ENCODE assay signal across 8 cellular contexts in genomic region chr13:32537580-32538233, GRCh38. TPM values are rescaled to one million over a fixed set of nuclear protein-coding genes. Genes with fewer than 3 reads are reported as not detected.
DNase-seq lines count a peak whose midpoint lies in the region; ATAC-seq, FAIRE-seq and TF ChIP-seq lines count a peak whose summit lies in the region.

No MANE protein-coding gene starts in this region.

- DNase-seq in NCI-H1694 treated with DMSO at 0.1 percent for 48 hours (lab: John Stamatoyannopoulos, UW) (peak; percentile 12), NCI-H1694 (lab: John Stamatoyannopoulos, UW) (no peak), epithelial cell of esophagus (ENCODE audit: low read depth) (no peak), NCI-H2081 treated with DMSO at 0.1 percent for 48 hours (lab: John Stamatoyannopoulos, UW) (no peak), HTR-8/SVneo (ENCODE audit: insufficient read length, low spot score) (no peak)
- DNase-seq in activated CD8-positive, alpha-beta T cell treated with anti-CD3 and anti-CD28 coated beads for 36 hours: peak; percentile 64

- peak overlapping the region; percentile 99 for H3K27ac Mint-ChIP-seq in activated CD8-positive, alpha-beta T cell treated with anti-CD3 and anti-CD28 coated beads for 36 hours
- peak overlapping the region; percentile 98 to 99 (median 99) for H3K27ac Mint-ChIP-seq in nephron

- H3K4me1 Mint-ChIP-seq in activated CD8-positive, alpha-beta T cell treated with anti-CD3 and anti-CD28 coated beads for 36 hours (ENCODE audit: low read depth): peaks cover 48% of the 10 kb centered on the region
- H3K4me1 Mint-ChIP-seq in nephron: peaks cover 34% of the 10 kb centered on the region

- peak overlapping the region; percentile 99 for H3K27ac ChIP-seq in thymus (ENCODE audit: low read depth)

- peaks cover 51% of the 10 kb centered on the region for H3K36me3 Mint-ChIP-seq in activated CD8-positive, alpha-beta T cell treated with anti-CD3 and anti-CD28 coated beads for 36 hours (ENCODE audit: low read depth)
- peaks cover 52% of the 10 kb centered on the region for H3K36me3 Mint-ChIP-seq in nephron (ENCODE audit: low read depth)

- no peak for TF ChIP-seq CTCF in activated CD8-positive, alpha-beta T cell treated with anti-CD3 and anti-CD28 coated beads for 36 hours (IDR thresholded peaks at IDR 0.05)
- TF ChIP-seq CTCF in epithelial cell of esophagus (IDR thresholded peaks at IDR 0.05; ENCODE audit: insufficient read depth, low read depth, low read length, missing control alignments) (no peak), nephron (IDR thresholded peaks at IDR 0.05; ENCODE audit: unreplicated experiment in 3 of 3) (no peak)

- H3K4me3 Mint-ChIP-seq in activated CD8-positive, alpha-beta T cell treated with anti-CD3 and anti-CD28 coated beads for 36 hours: peak overlapping the region; percentile 99
- H3K4me3 Mint-ChIP-seq in nephron: peak overlapping the region; percentile 99 to 100 (median 99)

- ATAC-seq in activated CD8-positive, alpha-beta T cell treated with anti-CD3 and anti-CD28 coated beads for 36 hours: no peak

- 34% methylated on average over 25 of the region's 25 CpGs for WGBS in thymus

- POLR2A ChIA-PET in activated CD8-positive, alpha-beta T cell treated with anti-CD3 and anti-CD28 coated beads for 36 hours (lab: Charles Lee): interaction anchor here (0.7 to 1.4 kb wide), 6 partner anchors 18 to 229 kb away, joined by 3 to 5 read pairs (median 4); partner anchors contain the start of genes BRCA2, N4BP2L1 and ZAR1L

- H3K36me3 ChIP-seq in thymus (ENCODE audit: control insufficient read depth, insufficient read depth): peaks cover 3% of the 10 kb centered on the region

- no peak for FAIRE-seq in HTR-8/SVneo (lab: Jason Lieb, UNC)

- CTCF ChIA-PET in activated CD8-positive, alpha-beta T cell treated with anti-CD3 and anti-CD28 coated beads for 36 hours (lab: Charles Lee): interaction anchor here (1.0 to 1.8 kb wide), 8 partner anchors 9 to 113 kb away, joined by 3 to 6 read pairs (median 4); partner anchors contain the start of gene PDS5B

- H3K4me3 ChIP-seq in epithelial cell of esophagus (ENCODE audit: low read length) (peak overlapping the region; percentile 100), thymus (ENCODE audit: low read length) (peak overlapping the region; percentile 97)

- no peaks in the 10 kb centered on the region for H3K9me3 ChIP-seq in thymus (ENCODE audit: control insufficient read depth)

- peaks cover 13% of the 10 kb centered on the region for H3K4me1 ChIP-seq in thymus (ENCODE audit: control insufficient read depth, insufficient read depth, low read length)

- no peaks in the 10 kb centered on the region for H3K9me3 Mint-ChIP-seq in activated CD8-positive, alpha-beta T cell treated with anti-CD3 and anti-CD28 coated beads for 36 hours
- H3K9me3 Mint-ChIP-seq in nephron: peaks cover 12% of the 10 kb centered on the region

- H3K27me3 ChIP-seq in thymus (ENCODE audit: control insufficient read depth, insufficient read depth): no peaks in the 10 kb centered on the region

- H3K27me3 Mint-ChIP-seq in activated CD8-positive, alpha-beta T cell treated with anti-CD3 and anti-CD28 coated beads for 36 hours: no peaks in the 10 kb centered on the region
- H3K27me3 Mint-ChIP-seq in nephron (ENCODE audit: low read depth): no peaks in the 10 kb centered on the region

- intact Hi-C loops in activated CD8-positive, alpha-beta T cell treated with anti-CD3 and anti-CD28 coated beads for 36 hours (cut with micrococcal nuclease): loop anchor here (5.0 kb wide), 2 partner anchors 45 to 110 kb away; partner anchors contain the start of gene N4BP2L1

RNA-seq across cellular contexts. Expression of gene N4BP2L2, which starts 0.9 kb away (rescaled TPM):
- total RNA-seq in activated CD8-positive, alpha-beta T cell treated with anti-CD3 and anti-CD28 coated beads for 36 hours: 10 to 100 TPM; 84.5 to 85.2 TPM
- 137 TPM for polyA plus RNA-seq in thymus

RNA-seq across cellular contexts. Expression of gene PDS5B, which starts 48.5 kb away (rescaled TPM):
- total RNA-seq in activated CD8-positive, alpha-beta T cell treated with anti-CD3 and anti-CD28 coated beads for 36 hours: 10 to 100 TPM; 44.1 to 46.6 TPM
- 12.8 TPM for polyA plus RNA-seq in thymus

Comparison
In these comparisons a context has a peak if more than half of its experiments do, and no peak if none do; other contexts are left out.
1. DNase-seq: peak in NCI-H1694 treated with DMSO at 0.1 percent for 48 hours (single experiment) and activated CD8-positive, alpha-beta T cell treated with anti-CD3 and anti-CD28 coated beads for 36 hours (single experiment); none in NCI-H1694 (single experiment), epithelial cell of esophagus (single experiment), NCI-H2081 treated with DMSO at 0.1 percent for 48 hours (single experiment) and HTR-8/SVneo (single experiment).